ENCODE assay signal across 12 cellular contexts in the genomic region with DNA sequence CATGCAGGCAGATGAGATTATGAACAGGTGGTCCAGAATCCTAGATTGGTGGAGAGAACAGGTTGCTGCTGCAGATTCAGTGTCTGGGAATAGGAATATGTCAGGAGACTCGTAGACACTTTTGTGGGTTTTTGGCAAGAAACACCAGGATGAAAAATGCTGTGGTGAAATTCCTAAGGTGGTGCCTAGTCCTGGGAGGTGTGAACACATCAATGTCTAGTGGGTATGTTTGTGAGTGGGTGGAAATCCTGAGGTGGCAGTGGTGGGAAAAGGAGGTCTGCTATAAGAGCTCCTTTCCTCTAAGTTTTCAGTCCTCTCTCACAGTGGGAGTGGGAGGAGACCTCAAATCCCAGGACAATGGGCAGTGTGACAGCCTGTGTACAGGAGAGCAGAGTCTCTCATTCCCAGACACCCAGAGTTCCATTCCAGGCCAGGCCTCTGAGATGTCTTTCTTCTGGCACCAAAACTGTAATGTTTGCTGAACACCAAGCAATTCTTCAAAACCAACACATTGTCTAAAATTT. TPM values are rescaled to one million over a fixed set of nuclear protein-coding genes. Genes with fewer than 3 reads are reported as not detected.
DNase-seq lines count a peak whose midpoint lies in the region; ATAC-seq and TF ChIP-seq lines count a peak whose summit lies in the region.
"Had no signal": no experiment of that assay in that cellular context is flagged by ENCODE, and none has a peak within 500 bp of the region (broad histone marks: within the 10 kb centered on the region; RNA-seq: fewer than 3 reads in every experiment).

No MANE protein-coding gene starts in this region.

- H3K36me3 ChIP-seq in adrenal gland (replicated peaks in 1 of 2) = no peaks in the 10 kb centered on the region
- H3K36me3 ChIP-seq: BE2C had no signal

- peak in 1 of 2 donors; percentile 11 for TF ChIP-seq POLR2A in adrenal gland (IDR thresholded peaks at IDR 0.05)

- H3K27me3 Mint-ChIP-seq in memory B cell (no peaks in the 10 kb centered on the region), type B pancreatic cell (no peaks in the 10 kb centered on the region)

- peaks cover 47 to 56% of the 10 kb centered on the region in 2 donors for H3K4me1 ChIP-seq in adrenal gland (replicated peaks in 1 of 2)
- H3K4me1 ChIP-seq: BE2C had no signal

- peaks cover 0 to 18% (median 0%) of the 10 kb centered on the region in 3 donors for H3K9me3 ChIP-seq in adrenal gland (replicated peaks in 1 of 3)
- H3K9me3 ChIP-seq: BE2C had no signal

- H3K4me3 Mint-ChIP-seq in memory B cell (no peak overlapping the region), type B pancreatic cell (peak overlapping the region; percentile 41)

- H3K9me3 Mint-ChIP-seq in memory B cell (peaks cover 16% of the 10 kb centered on the region), type B pancreatic cell (peaks cover 46% of the 10 kb centered on the region)

- 0% methylated on average over 1 of the region's 1 CpG for WGBS in adrenal gland, 4 donors

- no peak for TF ChIP-seq CTCF in HL-60 (IDR thresholded peaks at IDR 0.05; ENCODE audit: insufficient read depth, low read length)
- TF ChIP-seq CTCF in adrenal gland (IDR thresholded peaks at IDR 0.05) = no peak
- no peak for TF ChIP-seq CTCF in type B pancreatic cell (conservative IDR thresholded peaks at IDR 0.05)

- intact Hi-C loops in adrenal gland (cut with DNase I) = no loop called here

- H3K4me3 ChIP-seq in HL-60 (replicated peaks; ENCODE audit: insufficient read depth, low read length) = no peak overlapping the region
- H3K4me3 ChIP-seq in adrenal gland = peak overlapping the region in 1 of 4 donors; percentile 86
- H3K4me3 ChIP-seq: PC-9 had no signal

- H3K4me1 Mint-ChIP-seq in memory B cell = peaks cover 38% of the 10 kb centered on the region
- peaks cover 18% of the 10 kb centered on the region for H3K4me1 Mint-ChIP-seq in type B pancreatic cell (ENCODE audit: unreplicated experiment)

- H3K27me3 ChIP-seq in HL-60 (ENCODE audit: insufficient read depth, poor library complexity, severe bottlenecking) = no peaks in the 10 kb centered on the region
- no peaks in the 10 kb centered on the region for H3K27me3 ChIP-seq in adrenal gland
- H3K27me3 ChIP-seq: BE2C had no signal

- H3K36me3 Mint-ChIP-seq in memory B cell = peaks cover 60% of the 10 kb centered on the region
- peaks cover 80% of the 10 kb centered on the region for H3K36me3 Mint-ChIP-seq in type B pancreatic cell

- H3K27ac ChIP-seq in HL-60 (replicated peaks) (peak overlapping the region; percentile 95), adrenal gland (peak overlapping the region in 4 of 5 donors; percentile 32 to 90 (median 81))
- H3K27ac ChIP-seq: PC-9 had no signal

- H3K27ac Mint-ChIP-seq in memory B cell (peak overlapping the region; percentile 50), type B pancreatic cell (peak overlapping the region; percentile 55)

- no peak for ATAC-seq in memory B cell (ENCODE audit: low read depth)
- ATAC-seq in GM18502 (IDR thresholded peaks at IDR 0.05; ENCODE audit: poor library complexity, unreplicated experiment) = no peak
- ATAC-seq in GM21360 (IDR thresholded peaks at IDR 0.05; ENCODE audit: unreplicated experiment) = no peak

- DNase-seq in HL-60 (ENCODE audit: low read depth in 1 of 2, low spot score in 1 of 2) = no peak
- DNase-seq in adrenal gland = no peak
- no peak for DNase-seq in memory B cell (ENCODE audit: low spot score in 2 of 2)
- peak; percentile 18 for DNase-seq in type B pancreatic cell (ENCODE audit: extremely low spot score, unreplicated experiment)
- no peak for DNase-seq in globus pallidus (ENCODE audit: low spot score)
- DNase-seq: BE2C, NCI-H1436 treated with DMSO at 0.1 percent for 48 hours, NCI-H2227 treated with DMSO at 0.1 percent for 48 hours, NCI-H524 treated with DMSO at 0.1 percent for 48 hours, PC-9 had no signal

RNA-seq across cellular contexts. Expression of gene ERV3-1, which starts 5.1 kb away (rescaled TPM):
- total RNA-seq in adrenal gland (100 to 1,000 TPM in 2 of 8 donors, 10 to 100 TPM in 6; 37.6 to 180 (median 68.5) TPM), type B pancreatic cell (ENCODE audit: low replicate concordance) (22.9 and 31.6 TPM in 2 replicates)
- polyA plus RNA-seq in adrenal gland = 10 to 100 TPM in 2 of 3 donors, 1 to 10 TPM in 1; 9.6 to 67.7 (median 18.6) TPM

RNA-seq across cellular contexts. Expression of gene ZNF117, which starts 10.5 kb away (rescaled TPM):
- total RNA-seq in adrenal gland = 10 to 100 TPM; 12.0 to 75.5 (median 39.9) TPM
- 10 to 100 TPM; 23.6 to 60.5 (median 29.9) TPM for polyA plus RNA-seq in adrenal gland
- 18.8 and 24.4 TPM in 2 replicates for total RNA-seq in type B pancreatic cell (ENCODE audit: low replicate concordance)
